ENCODE assay signal across 8 cellular contexts in genomic region chr11:119121811-119122124, GRCh38. TPM values are rescaled to one million over a fixed set of nuclear protein-coding genes. Genes with fewer than 3 reads are reported as not detected.
DNase-seq lines count a peak whose midpoint lies in the region; ATAC-seq, FAIRE-seq and TF ChIP-seq lines count a peak whose summit lies in the region.

No MANE protein-coding gene starts in this region.

- peak overlapping the region; percentile 93 for H3K4me3 ChIP-seq in MM.1S (ENCODE audit: low read length)
- peak overlapping the region; percentile 62 to 93 (median 85) for H3K4me3 ChIP-seq in endothelial cell of umbilical vein (replicated peaks in 1 of 3; ENCODE audit: insufficient read depth in 1 of 3, low read depth in 1 of 3, low read length in 3 of 3)
- H3K4me3 ChIP-seq in psoas muscle: peak overlapping the region; percentile 93

- H3K27ac ChIP-seq in MM.1S (ENCODE audit: low read length) (peak overlapping the region; percentile 54; the same call in 1 of the 2 replicates), endothelial cell of umbilical vein (ENCODE audit: insufficient read depth, low read depth, low read length) (peak overlapping the region; percentile 4), psoas muscle (peak overlapping the region; percentile 74)

- dilution Hi-C loops in endothelial cell of umbilical vein (cut with MboI; ENCODE audit: extremely low pct_ligation_motif_present, low sequenced_read_pairs): no loop called here

- ATAC-seq in GM19395 (IDR thresholded peaks at IDR 0.05; ENCODE audit: unreplicated experiment) (peak; percentile 8), psoas muscle (no peak), HG03139 (IDR thresholded peaks at IDR 0.05; ENCODE audit: unreplicated experiment) (no peak)

- CTCF ChIA-PET in endothelial cell of umbilical vein (lab: Charles Lee): interaction anchor here (1.1 to 2.4 kb wide), 8 partner anchors 13 to 217 kb away, joined by 3 to 15 read pairs (median 6); partner anchors contain the start of genes C2CD2L, DPAGT1 and NLRX1

- TF ChIP-seq POLR2A in endothelial cell of umbilical vein (IDR thresholded peaks at IDR 0.05; ENCODE audit: low read depth, low read length): no peak

- DNase-seq in MM.1S (no peak), endothelial cell of umbilical vein (ENCODE audit: low read depth, low spot score) (no peak), psoas muscle (no peak), nucleus accumbens (lab: John Stamatoyannopoulos, UW) (no peak), NCI-H1694 treated with DMSO at 0.1 percent for 48 hours (lab: John Stamatoyannopoulos, UW) (no peak)
- no peak for DNase-seq in stimulated activated CD4-positive, alpha-beta T cell treated with anti-CD3 and anti-CD28 coated beads, Interleukin-15, amount 100 ng/mL, for 24 hours

- TF ChIP-seq CTCF in MM.1S (IDR thresholded peaks at IDR 0.05; ENCODE audit: low read length): no peak
- TF ChIP-seq CTCF in endothelial cell of umbilical vein (IDR thresholded peaks at IDR 0.05; ENCODE audit: extremely low read depth in 1 of 2, insufficient read depth in 1 of 2, low read depth in 1 of 2, low read length in 2 of 2): no peak
- no peak for TF ChIP-seq CTCF in psoas muscle (IDR thresholded peaks at IDR 0.05)

- intact Hi-C loops in endothelial cell of umbilical vein (cut with micrococcal nuclease): loop anchor here (1.0 kb wide), 3 partner anchors 14 to 47 kb away; partner anchors contain the start of genes C2CD2L and NLRX1
- intact Hi-C loops in psoas muscle (cut with DNase I): no loop called here

- H3K36me3 ChIP-seq in MM.1S (replicated peaks; ENCODE audit: insufficient read depth, low read length): peaks cover 5% of the 10 kb centered on the region; the same call in 1 of the 2 replicates
- peaks cover 0 to 7% of the 10 kb centered on the region in 2 experiments for H3K36me3 ChIP-seq in endothelial cell of umbilical vein (ENCODE audit: control insufficient read depth in 2 of 2, extremely low read depth in 1 of 2, insufficient read depth in 2 of 2, low read length in 2 of 2)
- H3K36me3 ChIP-seq in psoas muscle (ENCODE audit: insufficient read depth in 1 of 2, low read depth in 1 of 2): peaks cover 5 to 40% of the 10 kb centered on the region in 2 donors

- no peaks in the 10 kb centered on the region for H3K27me3 ChIP-seq in MM.1S (replicated peaks; ENCODE audit: insufficient read depth, low read length)
- H3K27me3 ChIP-seq in endothelial cell of umbilical vein (ENCODE audit: control insufficient read depth in 2 of 2, insufficient read depth in 2 of 2, low read length in 2 of 2): no peaks in the 10 kb centered on the region
- H3K27me3 ChIP-seq in psoas muscle (ENCODE audit: insufficient read depth in 3 of 3, low read length in 2 of 3): no peaks in the 10 kb centered on the region

- peaks cover 16% of the 10 kb centered on the region for H3F3A ChIP-seq in MM.1S (ENCODE audit: insufficient read depth, low read length)

- H3K9me3 ChIP-seq in MM.1S (replicated peaks; ENCODE audit: insufficient read depth, low read length) (no peaks in the 10 kb centered on the region), endothelial cell of umbilical vein (replicated peaks; ENCODE audit: control insufficient read depth, insufficient read depth, low read length) (no peaks in the 10 kb centered on the region), psoas muscle (no peaks in the 10 kb centered on the region)

- no peaks in the 10 kb centered on the region for H3K9me1 ChIP-seq in endothelial cell of umbilical vein (replicated peaks; ENCODE audit: control insufficient read depth, extremely low read depth, insufficient read depth, low read length)

- no peaks in the 10 kb centered on the region for H3K9me2 ChIP-seq in MM.1S (replicated peaks; ENCODE audit: insufficient read depth, low read length)

- BruUV-seq in endothelial cell of umbilical vein (replicated peaks; lab: Mats Ljungman, UMichigan): TSS peak; percentile 80

- H2AFZ ChIP-seq in MM.1S (ENCODE audit: low read length): peak overlapping the region; percentile 75
- H2AFZ ChIP-seq in endothelial cell of umbilical vein (ENCODE audit: low read depth, low read length): peak overlapping the region; percentile 71

- 0 to 1% (median 0%) methylated on average over 20 of the region's 20 CpGs for WGBS in psoas muscle, 3 donors

- POLR2A ChIA-PET in endothelial cell of umbilical vein (lab: Charles Lee): interaction anchor here (0.6 to 2.0 kb wide), 5 partner anchors 14 to 81 kb away, joined by 3 to 7 read pairs (median 4); partner anchors contain the start of genes C2CD2L and DPAGT1

- H3K4me1 ChIP-seq in MM.1S (ENCODE audit: low read length) (peaks cover 11% of the 10 kb centered on the region; the same call in 1 of the 2 replicates), endothelial cell of umbilical vein (ENCODE audit: control insufficient read depth, extremely low read depth, insufficient read depth, low read length) (peaks cover 12% of the 10 kb centered on the region), psoas muscle (peaks cover 14% of the 10 kb centered on the region)

- H4K20me1 ChIP-seq in MM.1S (ENCODE audit: insufficient read depth, low read length) (no peaks in the 10 kb centered on the region), endothelial cell of umbilical vein (replicated peaks; ENCODE audit: control insufficient read depth, extremely low read depth, insufficient read depth, low read length) (no peaks in the 10 kb centered on the region)

- H3K79me2 ChIP-seq in MM.1S (ENCODE audit: low read length) (peaks cover 37% of the 10 kb centered on the region), endothelial cell of umbilical vein (ENCODE audit: control insufficient read depth, insufficient read depth, low read length) (peaks cover 13% of the 10 kb centered on the region)

- H3K9ac ChIP-seq in MM.1S (ENCODE audit: low read length) (peak overlapping the region; percentile 72), endothelial cell of umbilical vein (replicated peaks; ENCODE audit: extremely low read depth, insufficient read depth, low read length) (peak overlapping the region; percentile 50)

- H3K4me2 ChIP-seq in MM.1S (ENCODE audit: low read depth, low read length) (peak overlapping the region; percentile 92), endothelial cell of umbilical vein (ENCODE audit: insufficient read depth, low read length) (peak overlapping the region; percentile 85)

- no peak for FAIRE-seq in endothelial cell of umbilical vein (lab: Jason Lieb, UNC)

RNA-seq across cellular contexts. Expression of gene HINFP, which starts 0.4 kb away (rescaled TPM):
- total RNA-seq in endothelial cell of umbilical vein (32.6 and 33.4 TPM in 2 replicates), psoas muscle (10 to 100 TPM; 10.1 to 16.2 (median 14.3) TPM)
- polyA plus RNA-seq in endothelial cell of umbilical vein (30.8 and 34.6 TPM in 2 replicates), psoas muscle (10 to 100 TPM in 2 of 3 donors, 1 to 10 TPM in 1; 8.3 to 20.6 (median 10.9) TPM)
- 21.0 and 21.9 TPM in 2 replicates for polyA plus RNA-seq in endothelial cell of umbilical vein (2011; cell fraction: cytosol; rRNA removed)
- polyA plus RNA-seq in endothelial cell of umbilical vein (2011; cell fraction: nucleus; rRNA removed): 102 and 113 TPM in 2 replicates
- 11.6 and 15.8 TPM in 2 replicates for polyA plus RNA-seq in endothelial cell of umbilical vein (2012)
- 39.0 and 42.6 TPM in 2 replicates for polyA minus RNA-seq in endothelial cell of umbilical vein
- 13.6 TPM for polyA minus RNA-seq in endothelial cell of umbilical vein (2011; cell fraction: cytosol; rRNA and poly(A)+ RNA removed)
- 33.2 and 47.0 TPM in 2 replicates for polyA minus RNA-seq in endothelial cell of umbilical vein (2011; cell fraction: nucleus; rRNA and poly(A)+ RNA removed)

RNA-seq across cellular contexts. Expression of gene C2CD2L, which starts 14.6 kb away (rescaled TPM):
- total RNA-seq in endothelial cell of umbilical vein (10.4 and 10.5 TPM in 2 replicates), psoas muscle (10 to 100 TPM; 10.9 to 16.8 (median 15.0) TPM)
- polyA plus RNA-seq in endothelial cell of umbilical vein (9.1 and 10.2 TPM in 2 replicates), psoas muscle (10 to 100 TPM; 14.5 to 28.7 (median 15.2) TPM)
- 5.2 and 7.3 TPM in 2 replicates for polyA plus RNA-seq in endothelial cell of umbilical vein (2011; cell fraction: cytosol; rRNA removed)
- 14.9 and 16.1 TPM in 2 replicates for polyA plus RNA-seq in endothelial cell of umbilical vein (2011; cell fraction: nucleus; rRNA removed)
- 6.6 and 7.6 TPM in 2 replicates for polyA plus RNA-seq in endothelial cell of umbilical vein (2012)
- polyA minus RNA-seq in endothelial cell of umbilical vein: 16.0 and 17.0 TPM in 2 replicates
- 6.7 TPM for polyA minus RNA-seq in endothelial cell of umbilical vein (2011; cell fraction: cytosol; rRNA and poly(A)+ RNA removed)
- polyA minus RNA-seq in endothelial cell of umbilical vein (2011; cell fraction: nucleus; rRNA and poly(A)+ RNA removed): 9.4 and 14.3 TPM in 2 replicates

RNA-seq across cellular contexts. Expression of gene DPAGT1, which starts 20.1 kb away (rescaled TPM):
- total RNA-seq in endothelial cell of umbilical vein (48.4 and 62.0 TPM in 2 replicates), psoas muscle (10 to 100 TPM in 3 of 4 donors, 1 to 10 TPM in 1; 9.4 to 12.9 (median 12.3) TPM)
- polyA plus RNA-seq in endothelial cell of umbilical vein (203 and 212 TPM in 2 replicates), psoas muscle (10 to 100 TPM; 12.1 to 38.7 (median 27.3) TPM)
- 61.5 and 62.3 TPM in 2 replicates for polyA plus RNA-seq in endothelial cell of umbilical vein (2011; cell fraction: cytosol; rRNA removed)
- polyA plus RNA-seq in endothelial cell of umbilical vein (2011; cell fraction: nucleus; rRNA removed): 193 and 217 TPM in 2 replicates
- 48.5 and 55.0 TPM in 2 replicates for polyA plus RNA-seq in endothelial cell of umbilical vein (2012)
- 139 and 143 TPM in 2 replicates for polyA minus RNA-seq in endothelial cell of umbilical vein
- 26.4 TPM for polyA minus RNA-seq in endothelial cell of umbilical vein (2011; cell fraction: cytosol; rRNA and poly(A)+ RNA removed)
- polyA minus RNA-seq in endothelial cell of umbilical vein (2011; cell fraction: nucleus; rRNA and poly(A)+ RNA removed): 47.7 and 59.0 TPM in 2 replicates

RNA-seq across cellular contexts. Expression of gene ABCG4, which starts 27.1 kb away (rescaled TPM):
- total RNA-seq in endothelial cell of umbilical vein (0.67 and 1.7 TPM in 2 replicates), psoas muscle (under 1 TPM in 3 of 4 donors, not detected in 1; 0.12 to 0.38 (median 0.30) TPM)
- polyA plus RNA-seq in endothelial cell of umbilical vein (1.0 TPM in 2 replicates), psoas muscle (under 1 TPM; 0.03 to 0.22 (median 0.08) TPM)
- polyA plus RNA-seq in endothelial cell of umbilical vein (2011; cell fraction: cytosol; rRNA removed): 0.35 and 0.47 TPM in 2 replicates
- 2.9 and 3.7 TPM in 2 replicates for polyA plus RNA-seq in endothelial cell of umbilical vein (2011; cell fraction: nucleus; rRNA removed)
- polyA plus RNA-seq in endothelial cell of umbilical vein (2012): 0.64 and 1.2 TPM in 2 replicates
- 1.5 TPM in 2 replicates for polyA minus RNA-seq in endothelial cell of umbilical vein
- not detected for polyA minus RNA-seq in endothelial cell of umbilical vein (2011; cell fraction: cytosol; rRNA and poly(A)+ RNA removed)
- 1.3 TPM in 2 replicates for polyA minus RNA-seq in endothelial cell of umbilical vein (2011; cell fraction: nucleus; rRNA and poly(A)+ RNA removed)

RNA-seq across cellular contexts. Expression of gene HMBS, which starts 37.1 kb away (rescaled TPM):
- 13.5 and 16.1 TPM in 2 replicates for total RNA-seq in endothelial cell of umbilical vein
- 23.9 and 24.8 TPM in 2 replicates for polyA plus RNA-seq in endothelial cell of umbilical vein
- polyA plus RNA-seq in endothelial cell of umbilical vein (2011; cell fraction: cytosol; rRNA removed): 26.5 and 26.8 TPM in 2 replicates
- polyA plus RNA-seq in endothelial cell of umbilical vein (2011; cell fraction: nucleus; rRNA removed): 32.3 and 32.4 TPM in 2 replicates
- polyA plus RNA-seq in endothelial cell of umbilical vein (2012): 19.0 and 21.7 TPM in 2 replicates
- polyA minus RNA-seq in endothelial cell of umbilical vein: 17.8 and 18.6 TPM in 2 replicates
- polyA minus RNA-seq in endothelial cell of umbilical vein (2011; cell fraction: cytosol; rRNA and poly(A)+ RNA removed): 31.5 TPM
- 7.9 and 8.6 TPM in 2 replicates for polyA minus RNA-seq in endothelial cell of umbilical vein (2011; cell fraction: nucleus; rRNA and poly(A)+ RNA removed)
- 10 to 100 TPM; 18.1 to 33.3 (median 25.8) TPM for total RNA-seq in psoas muscle
- polyA plus RNA-seq in psoas muscle: 10 to 100 TPM; 38.3 to 45.3 (median 40.4) TPM

Comparison
In these comparisons a context has a peak if more than half of its experiments do, and no peak if none do; other contexts are left out.
1. H3K27ac ChIP-seq: peak in every context shown above with its lines; median percentile 74 in psoas muscle; 54 in MM.1S; 4 in endothelial cell of umbilical vein.